In genomic region chr6:157185171-157185570, GRCh38 we compare ENCODE assay signal across 16 cellular contexts.
"Had no signal": no experiment of that assay in that cellular context is flagged by ENCODE, and none has a peak within 500 bp of the region (broad histone marks: within the 10 kb centered on the region; RNA-seq: fewer than 3 reads in every experiment).

No MANE protein-coding gene starts in this region.

- H3K9me3 ChIP-seq: thoracic aorta had no signal

- H3K4me3 ChIP-seq: thoracic aorta had no signal

- H3K27ac Mint-ChIP-seq: activated CD8-positive, alpha-beta T cell treated with anti-CD3 and anti-CD28 coated beads, Interleukin-2, amount 10 ng/mL, durations not matched to agents 7 days and 5 days; stimulated activated naive B cell treated with anti-CD40 and anti-IgM and Interleukin-4, amounts not matched to agents 10 μg/mL and 1 μg/mL and 100 μg/mL, for 72 hours had no signal

- H3K9me3 Mint-ChIP-seq: activated T-cell treated with anti-CD3 and anti-CD28 coated beads, Interleukin-2, amount 50 U/mL, for 4 hours; endodermal cell; naive B cell; neural crest cell; stimulated activated naive B cell treated with anti-CD40 and anti-IgM and Interleukin-4, amounts not matched to agents 10 μg/mL and 1 μg/mL and 100 μg/mL, for 72 hours had no signal

- ATAC-seq: activated CD8-positive, alpha-beta T cell treated with anti-CD3 and anti-CD28 coated beads, Interleukin-2, amount 10 ng/mL, durations not matched to agents 7 days and 5 days; activated T-cell treated with anti-CD3 and anti-CD28 coated beads, Interleukin-2, amount 50 U/mL, for 4 hours; left lobe of liver; sciatic nerve; stimulated activated naive B cell treated with anti-CD40 and anti-IgM and Interleukin-4, amounts not matched to agents 10 μg/mL and 1 μg/mL and 100 μg/mL, for 72 hours had no signal

- H3K4me1 Mint-ChIP-seq: stimulated activated naive B cell treated with anti-CD40 and anti-IgM and Interleukin-4, amounts not matched to agents 10 μg/mL and 1 μg/mL and 100 μg/mL, for 72 hours had no signal

- H3K27me3 Mint-ChIP-seq: naive B cell; stimulated activated naive B cell treated with anti-CD40 and anti-IgM and Interleukin-4, amounts not matched to agents 10 μg/mL and 1 μg/mL and 100 μg/mL, for 72 hours had no signal

- H3K4me3 Mint-ChIP-seq: activated CD8-positive, alpha-beta T cell treated with anti-CD3 and anti-CD28 coated beads, Interleukin-2, amount 10 ng/mL, durations not matched to agents 7 days and 5 days; activated T-cell treated with anti-CD3 and anti-CD28 coated beads, Interleukin-2, amount 50 U/mL, for 4 hours; endodermal cell; neural crest cell; stimulated activated naive B cell treated with anti-CD40 and anti-IgM and Interleukin-4, amounts not matched to agents 10 μg/mL and 1 μg/mL and 100 μg/mL, for 72 hours had no signal

- DNase-seq: activated CD4-positive, alpha-beta T cell treated with anti-CD3 and anti-CD28 coated beads for 4 hours; activated CD8-positive, alpha-beta T cell treated with anti-CD3 and anti-CD28 coated beads, Interleukin-2, amount 10 ng/mL, durations not matched to agents 7 days and 5 days; activated effector memory CD4-positive, alpha-beta T cell treated with Interleukin-2 at 50 U/mL for 16 hours; activated naive CD4-positive, alpha-beta T cell treated with anti-CD3 and anti-CD28 coated beads, Interleukin-2, amount 50 U/mL, for 16 hours; activated T-cell treated with anti-CD3 and anti-CD28 coated beads, Interleukin-2, amount 50 U/mL, for 4 hours; endodermal cell; foreskin melanocyte; mammary epithelial cell; naive B cell; stimulated activated CD4-positive, alpha-beta T cell treated with anti-CD3 and anti-CD28 coated beads, Interleukin-4, amount 100 ng/mL, for 4 hours; stimulated activated naive B cell treated with anti-CD40 and anti-IgM and Interleukin-4, amounts not matched to agents 10 μg/mL and 1 μg/mL and 100 μg/mL, for 72 hours; SW 1271 had no signal
